Comparison of ENCODE assay signal across 19 cellular contexts in the genomic region with DNA sequence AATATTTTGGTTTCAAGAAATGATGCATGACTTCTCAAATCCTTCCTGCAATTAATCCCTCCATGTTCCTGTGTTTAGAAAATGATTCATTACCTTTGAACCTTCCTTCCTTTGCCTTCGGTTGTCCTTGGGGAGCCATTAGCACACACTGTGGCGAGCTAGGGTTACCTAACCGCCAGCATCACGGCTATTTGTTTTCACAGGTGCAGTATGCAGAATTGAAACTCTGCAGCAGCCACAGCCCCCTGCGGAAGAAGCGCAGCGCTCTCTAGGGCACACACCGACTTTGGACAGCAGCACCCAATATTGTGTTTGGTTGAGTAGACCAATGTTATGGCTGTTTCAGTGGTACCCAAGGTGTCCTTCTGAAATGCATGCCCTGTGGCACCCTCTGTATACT.
DNase-seq lines count a peak whose midpoint lies in the region; ATAC-seq and TF ChIP-seq lines count a peak whose summit lies in the region.
"Had no signal": no experiment of that assay in that cellular context is flagged by ENCODE, and none has a peak within 500 bp of the region (broad histone marks: within the 10 kb centered on the region; RNA-seq: fewer than 3 reads in every experiment).

No MANE protein-coding gene starts in this region.

- H3K27ac Mint-ChIP-seq in mesothelial cell of epicardium, result peak overlapping the region; percentile 80
- no peak overlapping the region for H3K27ac Mint-ChIP-seq in CD8-positive, alpha-beta memory T cell
- H3K27ac Mint-ChIP-seq: activated naive CD8-positive, alpha-beta T cell had no signal

- ATAC-seq in GM18520 (IDR thresholded peaks at IDR 0.05; ENCODE audit: unreplicated experiment) (peak; percentile 46), HG03135 (IDR thresholded peaks at IDR 0.05; ENCODE audit: unreplicated experiment) (peak; percentile 56), HG02623 (IDR thresholded peaks at IDR 0.05; ENCODE audit: unreplicated experiment) (no peak)
- no peak for ATAC-seq in activated CD4-positive, CD25-positive, alpha-beta regulatory T cell treated with anti-CD3 and anti-CD28 coated beads, Interleukin-2, amount 50 U/mL, for 24 hours
- ATAC-seq: mucosa of descending colon had no signal

- POLR2A ChIA-PET in CD8-positive, alpha-beta memory T cell (lab: Charles Lee), result no interaction called here

- peaks cover 9% of the 10 kb centered on the region for H3K36me3 ChIP-seq in CD8-positive, alpha-beta memory T cell (ENCODE audit: insufficient read depth, low read length)

- H3K9me3 Mint-ChIP-seq in mesothelial cell of epicardium, result peaks cover 6% of the 10 kb centered on the region
- H3K9me3 Mint-ChIP-seq in CD8-positive, alpha-beta memory T cell, result peaks cover 6 to 14% (median 11%) of the 10 kb centered on the region in 5 donors

- H3K27me3 Mint-ChIP-seq in mesothelial cell of epicardium (ENCODE audit: low read depth), result no peaks in the 10 kb centered on the region
- H3K27me3 Mint-ChIP-seq in CD8-positive, alpha-beta memory T cell, result peaks cover 0 to 3% of the 10 kb centered on the region in 2 donors
- H3K27me3 Mint-ChIP-seq: activated naive CD8-positive, alpha-beta T cell had no signal

- H3K4me1 ChIP-seq in CD8-positive, alpha-beta memory T cell (ENCODE audit: insufficient read depth, low read length), result no peaks in the 10 kb centered on the region
- H3K4me1 ChIP-seq: breast epithelium had no signal

- CTCF ChIA-PET in CD8-positive, alpha-beta memory T cell (lab: Charles Lee), result no interaction called here

- H3K27me3 ChIP-seq in CD8-positive, alpha-beta memory T cell (ENCODE audit: insufficient read depth, low read length, poor library complexity, severe bottlenecking), result no peaks in the 10 kb centered on the region
- H3K27me3 ChIP-seq: breast epithelium had no signal

- no peak for TF ChIP-seq CTCF in mesothelial cell of epicardium (IDR thresholded peaks at IDR 0.05; ENCODE audit: unreplicated experiment)

- no peak overlapping the region for H3K27ac ChIP-seq in CD8-positive, alpha-beta memory T cell (ENCODE audit: low read depth, low read length)
- H3K27ac ChIP-seq: breast epithelium, HL-60, KMS-11 had no signal

- DNase-seq in NCI-H2171 treated with DMSO at 0.1 percent for 48 hours (lab: John Stamatoyannopoulos, UW) (peak; percentile 54), mesothelial cell of epicardium (ENCODE audit: low spot score in 2 of 2, unreplicated experiment in 2 of 2) (no peak), NOMO-1 treated with DMSO at 0.1 percent for 48 hours (lab: John Stamatoyannopoulos, UW; ENCODE audit: unreplicated experiment) (no peak)
- no peak for DNase-seq in CD8-positive, alpha-beta memory T cell
- DNase-seq: activated CD4-positive, alpha-beta T cell treated with anti-CD3 and anti-CD28 coated beads for 1 hour; H7; hippocampal formation; kidney glomerular epithelial cell; mucosa of descending colon; NCI-H2029 treated with DMSO at 0.1 percent for 48 hours; trophoblast cell had no signal

- peaks cover 2% of the 10 kb centered on the region for H3K36me3 Mint-ChIP-seq in mesothelial cell of epicardium
- H3K36me3 Mint-ChIP-seq in CD8-positive, alpha-beta memory T cell, result peaks cover 36 to 73% (median 72%) of the 10 kb centered on the region in 3 donors

- no peak overlapping the region for H3K4me3 Mint-ChIP-seq in mesothelial cell of epicardium
- no peak overlapping the region for H3K4me3 Mint-ChIP-seq in CD8-positive, alpha-beta memory T cell
- H3K4me3 Mint-ChIP-seq: activated naive CD8-positive, alpha-beta T cell had no signal

- H3K4me3 ChIP-seq in CD8-positive, alpha-beta memory T cell (ENCODE audit: low read length), result no peak overlapping the region
- H3K4me3 ChIP-seq: breast epithelium, mucosa of descending colon had no signal

- H3K9me3 ChIP-seq in CD8-positive, alpha-beta memory T cell (ENCODE audit: low read length), result no peaks in the 10 kb centered on the region
- H3K9me3 ChIP-seq: breast epithelium, mucosa of descending colon had no signal

- H3K4me1 Mint-ChIP-seq in mesothelial cell of epicardium, result peaks cover 74% of the 10 kb centered on the region
- H3K4me1 Mint-ChIP-seq in CD8-positive, alpha-beta memory T cell, result no peaks in the 10 kb centered on the region

Comparison
In these comparisons a context has a peak if more than half of its experiments do, and no peak if none do; other contexts are left out.
1. ATAC-seq: peak in GM18520 (single experiment) and HG03135 (single experiment); none in activated CD4-positive, CD25-positive, alpha-beta regulatory T cell treated with anti-CD3 and anti-CD28 coated beads, Interleukin-2, amount 50 U/mL, for 24 hours (0 of 2) and HG02623 (single experiment).